ENCODE assay signal across 1 cellular context in genomic region chr13:27170521-27171243, GRCh38.
A peak's percentile ranks its signal among the peaks of the same experiment; 100 is the strongest.
TF ChIP-seq lines count a peak whose summit lies in the region.

No MANE protein-coding gene starts in this region.

TF ChIP-seq in HEK293, 187 proteins besides CTCF, POLR2A, EP300 and RAD21 (continued from another document and continues in another):
- TF ChIP-seq, protein P1, sequence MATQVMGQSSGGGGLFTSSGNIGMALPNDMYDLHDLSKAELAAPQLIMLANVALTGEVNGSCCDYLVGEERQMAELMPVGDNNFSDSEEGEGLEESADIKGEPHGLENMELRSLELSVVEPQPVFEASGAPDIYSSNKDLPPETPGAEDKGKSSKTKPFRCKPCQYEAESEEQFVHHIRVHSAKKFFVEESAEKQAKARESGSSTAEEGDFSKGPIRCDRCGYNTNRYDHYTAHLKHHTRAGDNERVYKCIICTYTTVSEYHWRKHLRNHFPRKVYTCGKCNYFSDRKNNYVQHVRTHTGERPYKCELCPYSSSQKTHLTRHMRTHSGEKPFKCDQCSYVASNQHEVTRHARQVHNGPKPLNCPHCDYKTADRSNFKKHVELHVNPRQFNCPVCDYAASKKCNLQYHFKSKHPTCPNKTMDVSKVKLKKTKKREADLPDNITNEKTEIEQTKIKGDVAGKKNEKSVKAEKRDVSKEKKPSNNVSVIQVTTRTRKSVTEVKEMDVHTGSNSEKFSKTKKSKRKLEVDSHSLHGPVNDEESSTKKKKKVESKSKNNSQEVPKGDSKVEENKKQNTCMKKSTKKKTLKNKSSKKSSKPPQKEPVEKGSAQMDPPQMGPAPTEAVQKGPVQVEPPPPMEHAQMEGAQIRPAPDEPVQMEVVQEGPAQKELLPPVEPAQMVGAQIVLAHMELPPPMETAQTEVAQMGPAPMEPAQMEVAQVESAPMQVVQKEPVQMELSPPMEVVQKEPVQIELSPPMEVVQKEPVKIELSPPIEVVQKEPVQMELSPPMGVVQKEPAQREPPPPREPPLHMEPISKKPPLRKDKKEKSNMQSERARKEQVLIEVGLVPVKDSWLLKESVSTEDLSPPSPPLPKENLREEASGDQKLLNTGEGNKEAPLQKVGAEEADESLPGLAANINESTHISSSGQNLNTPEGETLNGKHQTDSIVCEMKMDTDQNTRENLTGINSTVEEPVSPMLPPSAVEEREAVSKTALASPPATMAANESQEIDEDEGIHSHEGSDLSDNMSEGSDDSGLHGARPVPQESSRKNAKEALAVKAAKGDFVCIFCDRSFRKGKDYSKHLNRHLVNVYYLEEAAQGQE (tag by site-specific recombination; IDR thresholded peaks at IDR 0.05): no peak
- TF ChIP-seq WT1 (tag by site-specific recombination; IDR thresholded peaks at IDR 0.05) (no peak), ZNF785 (tag by site-specific recombination; IDR thresholded peaks at IDR 0.05) (no peak), ZNF394 (tag by site-specific recombination; IDR thresholded peaks at IDR 0.05; ENCODE audit: borderline replicate concordance) (no peak), ZNF239 (tag by site-specific recombination; IDR thresholded peaks at IDR 0.05) (no peak), ZFHX2 (tag by site-specific recombination; conservative IDR thresholded peaks at IDR 0.05) (peak; percentile 28), ZNF221 (tag by site-specific recombination; IDR thresholded peaks at IDR 0.05; ENCODE audit: borderline replicate concordance) (no peak), SETDB1 (IDR thresholded peaks at IDR 0.05; ENCODE audit: insufficient read length, low read length) (no peak), SCRT2 (tag by site-specific recombination; IDR thresholded peaks at IDR 0.05) (no peak), PRDM1 (tag by site-specific recombination; IDR thresholded peaks at IDR 0.05) (peak; percentile 81; the same call in 1 of the 2 replicates), REPIN1 (tag by site-specific recombination; IDR thresholded peaks at IDR 0.05; ENCODE audit: low read depth) (no peak), ZNF514 (tag by site-specific recombination; IDR thresholded peaks at IDR 0.05) (no peak), ZNF138 (tag by site-specific recombination; IDR thresholded peaks at IDR 0.05; ENCODE audit: borderline replicate concordance) (no peak), GFI1B (tag by site-specific recombination; IDR thresholded peaks at IDR 0.05) (no peak), ZBTB48 (tag by site-specific recombination; IDR thresholded peaks at IDR 0.05) (no peak), ZNF248 (tag by site-specific recombination; IDR thresholded peaks at IDR 0.05) (no peak), INSM2 (tag by site-specific recombination; IDR thresholded peaks at IDR 0.05) (no peak), FEZF1 (tag by site-specific recombination; IDR thresholded peaks at IDR 0.05) (peak; percentile 21), ZBTB1 (tag by site-specific recombination; IDR thresholded peaks at IDR 0.05) (no peak), ZSCAN18 (tag by site-specific recombination; IDR thresholded peaks at IDR 0.05) (no peak), ZNF24 (tag by site-specific recombination; IDR thresholded peaks at IDR 0.05) (peak; percentile 49; the same call in 1 of the 2 replicates), ZBTB17 (tag by site-specific recombination; IDR thresholded peaks at IDR 0.05) (peak; percentile 12; the same call in 1 of the 2 replicates), ZSCAN16 (tag by site-specific recombination; IDR thresholded peaks at IDR 0.05) (no peak), ZNF530 (tag by site-specific recombination; IDR thresholded peaks at IDR 0.05; ENCODE audit: low read depth) (no peak), ZNF169 (tag by site-specific recombination; IDR thresholded peaks at IDR 0.05) (no peak), SP7 (tag by site-specific recombination; IDR thresholded peaks at IDR 0.05) (peak; percentile 47; the same call in 1 of the 2 replicates), ZNF280D (tag by site-specific recombination; IDR thresholded peaks at IDR 0.05) (no peak), ZNF600 (tag by site-specific recombination; IDR thresholded peaks at IDR 0.05) (0 out of 2 replicates have a peak, but pooled peaks have one; percentile 40), ZNF561 (tag by site-specific recombination; IDR thresholded peaks at IDR 0.05; ENCODE audit: borderline replicate concordance) (no peak), KLF10 (tag by site-specific recombination; IDR thresholded peaks at IDR 0.05) (no peak), YY1 (tag by site-specific recombination; IDR thresholded peaks at IDR 0.05) (no peak), ELK4 (IDR thresholded peaks at IDR 0.05; ENCODE audit: borderline replicate concordance, low read depth, low read length) (no peak)
- TF ChIP-seq, protein P2, sequence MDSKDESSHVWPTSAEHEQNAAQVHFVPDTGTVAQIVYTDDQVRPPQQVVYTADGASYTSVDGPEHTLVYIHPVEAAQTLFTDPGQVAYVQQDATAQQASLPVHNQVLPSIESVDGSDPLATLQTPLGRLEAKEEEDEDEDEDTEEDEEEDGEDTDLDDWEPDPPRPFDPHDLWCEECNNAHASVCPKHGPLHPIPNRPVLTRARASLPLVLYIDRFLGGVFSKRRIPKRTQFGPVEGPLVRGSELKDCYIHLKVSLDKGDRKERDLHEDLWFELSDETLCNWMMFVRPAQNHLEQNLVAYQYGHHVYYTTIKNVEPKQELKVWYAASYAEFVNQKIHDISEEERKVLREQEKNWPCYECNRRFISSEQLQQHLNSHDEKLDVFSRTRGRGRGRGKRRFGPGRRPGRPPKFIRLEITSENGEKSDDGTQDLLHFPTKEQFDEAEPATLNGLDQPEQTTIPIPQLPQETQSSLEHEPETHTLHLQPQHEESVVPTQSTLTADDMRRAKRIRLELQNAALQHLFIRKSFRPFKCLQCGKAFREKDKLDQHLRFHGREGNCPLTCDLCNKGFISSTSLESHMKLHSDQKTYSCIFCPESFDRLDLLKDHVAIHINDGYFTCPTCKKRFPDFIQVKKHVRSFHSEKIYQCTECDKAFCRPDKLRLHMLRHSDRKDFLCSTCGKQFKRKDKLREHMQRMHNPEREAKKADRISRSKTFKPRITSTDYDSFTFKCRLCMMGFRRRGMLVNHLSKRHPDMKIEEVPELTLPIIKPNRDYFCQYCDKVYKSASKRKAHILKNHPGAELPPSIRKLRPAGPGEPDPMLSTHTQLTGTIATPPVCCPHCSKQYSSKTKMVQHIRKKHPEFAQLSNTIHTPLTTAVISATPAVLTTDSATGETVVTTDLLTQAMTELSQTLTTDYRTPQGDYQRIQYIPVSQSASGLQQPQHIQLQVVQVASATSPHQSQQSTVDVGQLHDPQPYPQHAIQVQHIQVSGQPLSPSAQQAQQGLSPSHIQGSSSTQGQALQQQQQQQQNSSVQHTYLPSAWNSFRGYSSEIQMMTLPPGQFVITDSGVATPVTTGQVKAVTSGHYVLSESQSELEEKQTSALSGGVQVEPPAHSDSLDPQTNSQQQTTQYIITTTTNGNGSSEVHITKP (tag by site-specific recombination; IDR thresholded peaks at IDR 0.05): no peak
- TF ChIP-seq, protein P3, sequence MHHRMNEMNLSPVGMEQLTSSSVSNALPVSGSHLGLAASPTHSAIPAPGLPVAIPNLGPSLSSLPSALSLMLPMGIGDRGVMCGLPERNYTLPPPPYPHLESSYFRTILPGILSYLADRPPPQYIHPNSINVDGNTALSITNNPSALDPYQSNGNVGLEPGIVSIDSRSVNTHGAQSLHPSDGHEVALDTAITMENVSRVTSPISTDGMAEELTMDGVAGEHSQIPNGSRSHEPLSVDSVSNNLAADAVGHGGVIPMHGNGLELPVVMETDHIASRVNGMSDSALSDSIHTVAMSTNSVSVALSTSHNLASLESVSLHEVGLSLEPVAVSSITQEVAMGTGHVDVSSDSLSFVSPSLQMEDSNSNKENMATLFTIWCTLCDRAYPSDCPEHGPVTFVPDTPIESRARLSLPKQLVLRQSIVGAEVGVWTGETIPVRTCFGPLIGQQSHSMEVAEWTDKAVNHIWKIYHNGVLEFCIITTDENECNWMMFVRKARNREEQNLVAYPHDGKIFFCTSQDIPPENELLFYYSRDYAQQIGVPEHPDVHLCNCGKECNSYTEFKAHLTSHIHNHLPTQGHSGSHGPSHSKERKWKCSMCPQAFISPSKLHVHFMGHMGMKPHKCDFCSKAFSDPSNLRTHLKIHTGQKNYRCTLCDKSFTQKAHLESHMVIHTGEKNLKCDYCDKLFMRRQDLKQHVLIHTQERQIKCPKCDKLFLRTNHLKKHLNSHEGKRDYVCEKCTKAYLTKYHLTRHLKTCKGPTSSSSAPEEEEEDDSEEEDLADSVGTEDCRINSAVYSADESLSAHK (tag by site-specific recombination; IDR thresholded peaks at IDR 0.05): no peak
- TF ChIP-seq, protein P4, sequence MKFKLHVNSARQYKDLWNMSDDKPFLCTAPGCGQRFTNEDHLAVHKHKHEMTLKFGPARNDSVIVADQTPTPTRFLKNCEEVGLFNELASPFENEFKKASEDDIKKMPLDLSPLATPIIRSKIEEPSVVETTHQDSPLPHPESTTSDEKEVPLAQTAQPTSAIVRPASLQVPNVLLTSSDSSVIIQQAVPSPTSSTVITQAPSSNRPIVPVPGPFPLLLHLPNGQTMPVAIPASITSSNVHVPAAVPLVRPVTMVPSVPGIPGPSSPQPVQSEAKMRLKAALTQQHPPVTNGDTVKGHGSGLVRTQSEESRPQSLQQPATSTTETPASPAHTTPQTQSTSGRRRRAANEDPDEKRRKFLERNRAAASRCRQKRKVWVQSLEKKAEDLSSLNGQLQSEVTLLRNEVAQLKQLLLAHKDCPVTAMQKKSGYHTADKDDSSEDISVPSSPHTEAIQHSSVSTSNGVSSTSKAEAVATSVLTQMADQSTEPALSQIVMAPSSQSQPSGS (tag by site-specific recombination; IDR thresholded peaks at IDR 0.05; ENCODE audit: low read depth): no peak
- TF ChIP-seq, protein P5, sequence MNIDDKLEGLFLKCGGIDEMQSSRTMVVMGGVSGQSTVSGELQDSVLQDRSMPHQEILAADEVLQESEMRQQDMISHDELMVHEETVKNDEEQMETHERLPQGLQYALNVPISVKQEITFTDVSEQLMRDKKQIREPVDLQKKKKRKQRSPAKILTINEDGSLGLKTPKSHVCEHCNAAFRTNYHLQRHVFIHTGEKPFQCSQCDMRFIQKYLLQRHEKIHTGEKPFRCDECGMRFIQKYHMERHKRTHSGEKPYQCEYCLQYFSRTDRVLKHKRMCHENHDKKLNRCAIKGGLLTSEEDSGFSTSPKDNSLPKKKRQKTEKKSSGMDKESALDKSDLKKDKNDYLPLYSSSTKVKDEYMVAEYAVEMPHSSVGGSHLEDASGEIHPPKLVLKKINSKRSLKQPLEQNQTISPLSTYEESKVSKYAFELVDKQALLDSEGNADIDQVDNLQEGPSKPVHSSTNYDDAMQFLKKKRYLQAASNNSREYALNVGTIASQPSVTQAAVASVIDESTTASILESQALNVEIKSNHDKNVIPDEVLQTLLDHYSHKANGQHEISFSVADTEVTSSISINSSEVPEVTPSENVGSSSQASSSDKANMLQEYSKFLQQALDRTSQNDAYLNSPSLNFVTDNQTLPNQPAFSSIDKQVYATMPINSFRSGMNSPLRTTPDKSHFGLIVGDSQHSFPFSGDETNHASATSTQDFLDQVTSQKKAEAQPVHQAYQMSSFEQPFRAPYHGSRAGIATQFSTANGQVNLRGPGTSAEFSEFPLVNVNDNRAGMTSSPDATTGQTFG (tag by site-specific recombination; IDR thresholded peaks at IDR 0.05; ENCODE audit: borderline replicate concordance): no peak
